Comparison of ENCODE assay signal across 10 cellular contexts in genomic region chr16:27273670-27274522, GRCh38. TPM values are rescaled to one million over a fixed set of nuclear protein-coding genes. Genes with fewer than 3 reads are reported as not detected.
DNase-seq lines count a peak whose midpoint lies in the region; ATAC-seq, FAIRE-seq and TF ChIP-seq lines count a peak whose summit lies in the region.
"Had no signal": no experiment of that assay in that cellular context is flagged by ENCODE, and none has a peak within 500 bp of the region (broad histone marks: within the 10 kb centered on the region; RNA-seq: fewer than 3 reads in every experiment).

No MANE protein-coding gene starts in this region.

- in situ Hi-C loops in HepG2 (cut with HindIII; ENCODE audit: extremely low pct_ligation_motif_present, low pct_unique_long_range_greater_than_20kb): no loop called here

- H3K9ac ChIP-seq in HepG2 (ENCODE audit: insufficient read depth, low read depth, low read length): peak overlapping the region; percentile 71

- TF ChIP-seq POLR2A in HepG2 (IDR thresholded peaks at IDR 0.05; ENCODE audit: insufficient read depth in 1 of 2, low read depth in 2 of 2, low read length in 2 of 2): peak in 1 of 2 experiments; percentile 43; a peak in 1 of 4 replicates

- H3K79me2 ChIP-seq in HepG2 (ENCODE audit: insufficient read depth, low read length): peaks cover 22% of the 10 kb centered on the region

- peak overlapping the region; percentile 96 for H3K27ac ChIP-seq in HepG2 (ENCODE audit: extremely low read length, insufficient read depth, low read length)

- no peaks in the 10 kb centered on the region for H4K20me1 ChIP-seq in HepG2 (ENCODE audit: insufficient read depth, low read length)

- H2AFZ ChIP-seq in HepG2 (ENCODE audit: low read length): no peak overlapping the region

- H3K36me3 Mint-ChIP-seq in activated T-cell treated with anti-CD3 and anti-CD28 coated beads, Interleukin-2, amount 50 U/mL, for 4 hours (ENCODE audit: insufficient read depth): peaks cover 3% of the 10 kb centered on the region

- no peaks in the 10 kb centered on the region for H3K9me3 ChIP-seq in HepG2 (ENCODE audit: low read length)

- no peaks in the 10 kb centered on the region for H3K9me3 Mint-ChIP-seq in activated T-cell treated with anti-CD3 and anti-CD28 coated beads, Interleukin-2, amount 50 U/mL, for 4 hours

- H3K4me3 ChIP-seq in HepG2 (replicated peaks in 1 of 3; ENCODE audit: insufficient read depth in 1 of 3, low read depth in 2 of 3, low read length in 3 of 3): peak overlapping the region; percentile 9 to 55 (median 24); a peak in 4 of 6 replicates

- TF ChIP-seq EP300 in HepG2 (IDR thresholded peaks at IDR 0.05; ENCODE audit: low read depth in 2 of 2, low read length in 2 of 2): peak; percentile 97 to 98
- peak; percentile 96 for TF ChIP-seq EP300 in HepG2 (CRISPR knock-in tag; IDR thresholded peaks at IDR 0.05; ENCODE audit: borderline replicate concordance)

- BruUV-seq in HepG2 (replicated peaks; lab: Mats Ljungman, UMichigan): no TSS peak

- no peaks in the 10 kb centered on the region for H3K36me3 ChIP-seq in HepG2 (replicated peaks in 1 of 2; ENCODE audit: control insufficient read depth in 1 of 2, insufficient read depth in 2 of 2, low read length in 2 of 2)

- H3K27me3 ChIP-seq in HepG2 (ENCODE audit: control insufficient read depth in 1 of 2, insufficient read depth in 2 of 2, low read length in 2 of 2): no peaks in the 10 kb centered on the region

- peak; percentile 98 for FAIRE-seq in HepG2 (lab: Jason Lieb, UNC)
- FAIRE-seq: G401.6, keratinocyte had no signal

- WGBS in HepG2 (ENCODE audit: low lambda C conversion rate): 5% methylated on average over 8 of the region's 8 CpGs

- peaks cover 58% of the 10 kb centered on the region for H3K4me1 Mint-ChIP-seq in activated T-cell treated with anti-CD3 and anti-CD28 coated beads, Interleukin-2, amount 50 U/mL, for 4 hours (ENCODE audit: low read depth)

- H3K27me3 Mint-ChIP-seq in activated T-cell treated with anti-CD3 and anti-CD28 coated beads, Interleukin-2, amount 50 U/mL, for 4 hours (ENCODE audit: low read depth): no peaks in the 10 kb centered on the region

- DNase-seq in CD1c-positive myeloid dendritic cell (ENCODE audit: extremely low spot score): peak; percentile 61
- DNase-seq in activated T-cell treated with anti-CD3 and anti-CD28 coated beads, Interleukin-2, amount 50 U/mL, for 4 hours: no peak
- peak; percentile 100 for DNase-seq in HepG2 (ENCODE audit: low spot score)
- DNase-seq in NCI-H1436 treated with DMSO at 0.1 percent for 48 hours (lab: John Stamatoyannopoulos, UW): no peak
- no peak for DNase-seq in HUDEP-2 (lab: John Stamatoyannopoulos, UW; ENCODE audit: unreplicated experiment in 76 of 76)

- POLR2A ChIA-PET in HepG2 (lab: Yijun Ruan, JAX): interaction anchor here (0.7 to 2.2 kb wide), 12 partner anchors 9 to 70 kb away, joined by 3 to 14 read pairs (median 4); partner anchors contain the start of gene KDM8

- H3K4me1 ChIP-seq in HepG2 (ENCODE audit: insufficient read depth, low read length): peaks cover 62% of the 10 kb centered on the region

- TF ChIP-seq CTCF in HepG2 (CRISPR knock-in tag; IDR thresholded peaks at IDR 0.05): peak; percentile 40; the same call in 1 of the 2 replicates

- CTCF ChIA-PET in HepG2 (lab: Yijun Ruan, JAX; ENCODE audit: low intra/inter-chr PET ratio, low total read pairs): no interaction called here

- intact Hi-C loops in HepG2 (cut with micrococcal nuclease; ENCODE audit: unreplicated experiment): loop anchor here (1.0 kb wide), 3 partner anchors 10 to 90 kb away; partner anchors contain the start of gene IL4R

- peak overlapping the region; percentile 86 for H3K4me2 ChIP-seq in HepG2 (ENCODE audit: low read depth, low read length)

- peak overlapping the region; percentile 61 for H3K4me3 Mint-ChIP-seq in activated T-cell treated with anti-CD3 and anti-CD28 coated beads, Interleukin-2, amount 50 U/mL, for 4 hours

- peak; percentile 70 for ATAC-seq in HG03354 (IDR thresholded peaks at IDR 0.05; ENCODE audit: poor library complexity, severe bottlenecking, unreplicated experiment)
- ATAC-seq in activated T-cell treated with anti-CD3 and anti-CD28 coated beads, Interleukin-2, amount 50 U/mL, for 4 hours: peak; percentile 87 to 90
- peak; percentile 98 for ATAC-seq in HepG2
- ATAC-seq in esophagus mucosa: no peak
- ATAC-seq in GM21717 (IDR thresholded peaks at IDR 0.05; ENCODE audit: unreplicated experiment): no peak

- TF ChIP-seq RAD21 in HepG2 (CRISPR knock-in tag; IDR thresholded peaks at IDR 0.05): peak; percentile 81

RNA-seq across cellular contexts. Expression of gene NSMCE1, which starts 5.3 kb away (rescaled TPM):
- 100 to 1,000 TPM; 109 to 111 (median 111) TPM for total RNA-seq in activated T-cell treated with anti-CD3 and anti-CD28 coated beads, Interleukin-2, amount 50 U/mL, for 4 hours
- total RNA-seq in HepG2 (2016; rRNA removed; fragmentation: Illumina TruSeq; extraction: Trizol): 52.9 and 53.2 TPM in 2 replicates
- total RNA-seq in HepG2 (2016; cell fraction: cytosol; rRNA removed; fragmentation: Illumina TruSeq; extraction: Trizol; ENCODE audit: low read depth): 17.2 and 19.5 TPM in 2 replicates
- total RNA-seq in HepG2 (2016; cell fraction: insoluble cytoplasmic fraction; rRNA removed; fragmentation: Illumina TruSeq; extraction: Trizol): 55.4 and 56.5 TPM in 2 replicates
- 25.5 and 27.7 TPM in 2 replicates for total RNA-seq in HepG2 (2016; cell fraction: membrane; rRNA removed; fragmentation: Illumina TruSeq; extraction: Trizol)
- total RNA-seq in HepG2 (2016; cell fraction: nucleus; rRNA removed; fragmentation: Illumina TruSeq; extraction: Trizol): 28.0 and 30.5 TPM in 2 replicates
- 42.7 and 43.5 TPM in 2 replicates for polyA plus RNA-seq in HepG2 (2011; rRNA removed)
- polyA plus RNA-seq in HepG2 (2011; cell fraction: cytosol; rRNA removed): 43.3 and 48.1 TPM in 2 replicates
- 9.6 and 20.1 TPM in 2 replicates for polyA plus RNA-seq in HepG2 (2011; cell fraction: nucleus; rRNA removed)
- 63.6 and 69.8 TPM in 2 replicates for polyA plus RNA-seq in HepG2 (2012)
- 16.5 and 23.5 TPM in 2 replicates for polyA plus RNA-seq in HepG2 (2016; cell fraction: cytosol; fragmentation: Illumina TruSeq; extraction: Trizol; ENCODE audit: low read depth)
- 55.4 and 59.8 TPM in 2 replicates for polyA plus RNA-seq in HepG2 (2016; cell fraction: insoluble cytoplasmic fraction; fragmentation: Illumina TruSeq; extraction: Trizol; ENCODE audit: low read depth)
- polyA plus RNA-seq in HepG2 (2016; cell fraction: membrane; fragmentation: Illumina TruSeq; extraction: Trizol; ENCODE audit: low read depth): 23.1 and 25.4 TPM in 2 replicates
- 58.1 and 59.0 TPM in 2 replicates for polyA plus RNA-seq in HepG2 (2016; cell fraction: nucleus; fragmentation: Illumina TruSeq; extraction: Trizol; ENCODE audit: insufficient read depth, low read depth)
- 68.2 and 105 TPM in 2 replicates for polyA minus RNA-seq in HepG2 (2011; rRNA and poly(A)+ RNA removed; ENCODE audit: low replicate concordance)
- polyA minus RNA-seq in HepG2 (2011; cell fraction: cytosol; rRNA and poly(A)+ RNA removed): 19.2 and 19.6 TPM in 2 replicates
- 12.1 and 29.7 TPM in 2 replicates for polyA minus RNA-seq in HepG2 (2011; cell fraction: nucleus; rRNA and poly(A)+ RNA removed)
- 46.8 TPM for total RNA-seq in esophagus mucosa

RNA-seq across cellular contexts. Expression of gene IL4R, which starts 39.9 kb away (rescaled TPM):
- 100 to 1,000 TPM; 110 to 143 (median 140) TPM for total RNA-seq in activated T-cell treated with anti-CD3 and anti-CD28 coated beads, Interleukin-2, amount 50 U/mL, for 4 hours
- total RNA-seq in HepG2 (2016; rRNA removed; fragmentation: Illumina TruSeq; extraction: Trizol) (7.6 and 15.9 TPM in 2 replicates), esophagus mucosa (119 TPM)
- 8.0 and 9.2 TPM in 2 replicates for total RNA-seq in HepG2 (2016; cell fraction: cytosol; rRNA removed; fragmentation: Illumina TruSeq; extraction: Trizol; ENCODE audit: low read depth)
- 6.9 and 15.8 TPM in 2 replicates for total RNA-seq in HepG2 (2016; cell fraction: insoluble cytoplasmic fraction; rRNA removed; fragmentation: Illumina TruSeq; extraction: Trizol)
- total RNA-seq in HepG2 (2016; cell fraction: membrane; rRNA removed; fragmentation: Illumina TruSeq; extraction: Trizol): 9.4 and 9.6 TPM in 2 replicates
- total RNA-seq in HepG2 (2016; cell fraction: nucleus; rRNA removed; fragmentation: Illumina TruSeq; extraction: Trizol): 16.4 and 21.4 TPM in 2 replicates
- polyA plus RNA-seq in HepG2 (2011; rRNA removed): 49.6 and 60.7 TPM in 2 replicates
- 30.7 and 32.4 TPM in 2 replicates for polyA plus RNA-seq in HepG2 (2011; cell fraction: cytosol; rRNA removed)
- polyA plus RNA-seq in HepG2 (2011; cell fraction: nucleus; rRNA removed): 61.1 and 65.1 TPM in 2 replicates
- polyA plus RNA-seq in HepG2 (2012): 13.9 and 22.1 TPM in 2 replicates
- 1.4 and 1.8 TPM in 2 replicates for polyA plus RNA-seq in HepG2 (2016; cell fraction: cytosol; fragmentation: Illumina TruSeq; extraction: Trizol; ENCODE audit: low read depth)
- polyA plus RNA-seq in HepG2 (2016; cell fraction: insoluble cytoplasmic fraction; fragmentation: Illumina TruSeq; extraction: Trizol; ENCODE audit: low read depth): 6.0 and 8.1 TPM in 2 replicates
- polyA plus RNA-seq in HepG2 (2016; cell fraction: membrane; fragmentation: Illumina TruSeq; extraction: Trizol; ENCODE audit: low read depth): 3.4 and 3.5 TPM in 2 replicates
- polyA plus RNA-seq in HepG2 (2016; cell fraction: nucleus; fragmentation: Illumina TruSeq; extraction: Trizol; ENCODE audit: insufficient read depth, low read depth): 38.0 and 39.0 TPM in 2 replicates
- polyA minus RNA-seq in HepG2 (2011; rRNA and poly(A)+ RNA removed; ENCODE audit: low replicate concordance): 54.4 and 98.2 TPM in 2 replicates
- polyA minus RNA-seq in HepG2 (2011; cell fraction: cytosol; rRNA and poly(A)+ RNA removed): 19.2 and 23.0 TPM in 2 replicates
- polyA minus RNA-seq in HepG2 (2011; cell fraction: nucleus; rRNA and poly(A)+ RNA removed): 30.3 and 37.8 TPM in 2 replicates

Comparison
In these comparisons a context has a peak if more than half of its experiments do, and no peak if none do; other contexts are left out.
1. DNase-seq: peak in CD1c-positive myeloid dendritic cell (single experiment) and HepG2 (single experiment); none in activated T-cell treated with anti-CD3 and anti-CD28 coated beads, Interleukin-2, amount 50 U/mL, for 4 hours (single experiment), NCI-H1436 treated with DMSO at 0.1 percent for 48 hours (single experiment) and HUDEP-2 (0 of 76).
2. ATAC-seq: peak in HG03354 (single experiment), activated T-cell treated with anti-CD3 and anti-CD28 coated beads, Interleukin-2, amount 50 U/mL, for 4 hours (2 of 2) and HepG2 (single experiment); none in esophagus mucosa (single experiment) and GM21717 (single experiment).